20 cellular contexts compared by ENCODE assay signal in genomic region chr12:127107744-127108143, GRCh38.
DNase-seq lines count a peak whose midpoint lies in the region; ATAC-seq and TF ChIP-seq lines count a peak whose summit lies in the region.
"Had no signal": no experiment of that assay in that cellular context is flagged by ENCODE, and none has a peak within 500 bp of the region (broad histone marks: within the 10 kb centered on the region; RNA-seq: fewer than 3 reads in every experiment).

No MANE protein-coding gene starts in this region.

- WGBS in right lobe of liver (ENCODE audit: insufficient coverage, low coverage, low lambda C conversion rate, missing lambda C conversion rate), result 54% methylated on average over 3 of the region's 3 CpGs

- no peaks in the 10 kb centered on the region for H3K9me3 ChIP-seq in adipocyte (ENCODE audit: control insufficient read depth, low read length)
- no peaks in the 10 kb centered on the region for H3K9me3 ChIP-seq in neural cell (ENCODE audit: low read length)
- H3K9me3 ChIP-seq in right lobe of liver, result no peaks in the 10 kb centered on the region
- H3K9me3 ChIP-seq: adrenal gland, psoas muscle had no signal

- H3K4me2 ChIP-seq in neural cell (ENCODE audit: low read length), result no peak overlapping the region

- H2AFZ ChIP-seq in neural cell (ENCODE audit: low read depth, low read length), result no peak overlapping the region

- no peak overlapping the region for H3K4me3 Mint-ChIP-seq in CD14-positive monocyte
- H3K4me3 Mint-ChIP-seq: activated CD4-positive, alpha-beta T cell treated with anti-CD3 and anti-CD28 coated beads, Interleukin-2, amount 10 ng/mL, durations not matched to agents 7 days and 5 days had no signal

- H3F3A ChIP-seq in neural cell (ENCODE audit: insufficient read depth, low read length, poor library complexity, severe bottlenecking), result no peaks in the 10 kb centered on the region

- intact Hi-C loops in right lobe of liver (cut with DNase I) (loop anchor here in 1 of 2 donors (10.0 kb wide), 1 partner anchor 187 kb away; no protein-coding TSS in a partner anchor), CD14-positive monocyte (cut with micrococcal nuclease) (loop anchor here (1.0 to 5.0 kb wide), 2 partner anchors 186 to 190 kb away; no protein-coding TSS in a partner anchor)

- H3K27me3 Mint-ChIP-seq in CD14-positive monocyte (ENCODE audit: low read depth in 3 of 3), result peaks cover 3 to 4% (median 3%) of the 10 kb centered on the region in 3 donors
- H3K27me3 Mint-ChIP-seq: activated CD4-positive, alpha-beta T cell treated with anti-CD3 and anti-CD28 coated beads, Interleukin-2, amount 10 ng/mL, durations not matched to agents 7 days and 5 days had no signal

- no peaks in the 10 kb centered on the region for H3K27me3 ChIP-seq in adipocyte (replicated peaks; ENCODE audit: control insufficient read depth, insufficient read depth, low read length)
- H3K27me3 ChIP-seq in neural cell (ENCODE audit: insufficient read depth, low read depth, low read length), result no peaks in the 10 kb centered on the region
- no peaks in the 10 kb centered on the region for H3K27me3 ChIP-seq in right lobe of liver
- H3K27me3 ChIP-seq: adrenal gland had no signal

- H3K27ac ChIP-seq in neural cell (ENCODE audit: low read length) (peak overlapping the region; percentile 54), right lobe of liver (no peak overlapping the region)
- H3K27ac ChIP-seq: 22Rv1, adrenal gland, psoas muscle had no signal

- peak; percentile 8 for DNase-seq in DMS79 treated with DMSO at 0.1 percent for 48 hours (lab: John Stamatoyannopoulos, UW)
- no peak for DNase-seq in DMS79 (lab: John Stamatoyannopoulos, UW)
- peak; percentile 64 for DNase-seq in LoVo (ENCODE audit: low spot score)
- peak; percentile 14 for DNase-seq in adipocyte (ENCODE audit: low read depth)
- DNase-seq in right lobe of liver, result no peak
- no peak for DNase-seq in CD14-positive monocyte (ENCODE audit: low spot score)
- DNase-seq: activated CD4-positive, alpha-beta T cell treated with anti-CD3 and anti-CD28 coated beads, Interleukin-2, amount 10 ng/mL, durations not matched to agents 7 days and 5 days; activated CD8-positive, alpha-beta memory T cell treated with anti-CD3 and anti-CD28 coated beads, Interleukin-2, amount 50 U/mL, for 4 hours; adrenal gland; Calu3; caudate nucleus; erythroblast; midbrain; NCI-H1694 treated with DMSO at 0.1 percent for 48 hours; NCI-H2227 treated with DMSO at 0.1 percent for 48 hours; psoas muscle; stimulated activated CD4-positive, alpha-beta T cell treated with anti-CD3 and anti-CD28 coated beads, Interleukin-4, amount 100 ng/mL, for 4 hours had no signal

- no peak for TF ChIP-seq RAD21 in neural cell (conservative IDR thresholded peaks at IDR 0.05)

- H3K79me2 ChIP-seq in neural cell (replicated peaks; ENCODE audit: insufficient read depth, low read length), result no peaks in the 10 kb centered on the region

- no peak for ATAC-seq in right lobe of liver
- no peak for ATAC-seq in HG03565 (IDR thresholded peaks at IDR 0.05; ENCODE audit: unreplicated experiment)
- ATAC-seq: psoas muscle had no signal

- H3K36me3 Mint-ChIP-seq in CD14-positive monocyte, result no peaks in the 10 kb centered on the region

- H3K4me3 ChIP-seq in adipocyte (ENCODE audit: low read length) (no peak overlapping the region), neural cell (ENCODE audit: low read length) (no peak overlapping the region), right lobe of liver (no peak overlapping the region)
- H3K4me3 ChIP-seq: adrenal gland, psoas muscle had no signal

- H3K27ac Mint-ChIP-seq in CD14-positive monocyte, result no peak overlapping the region
- H3K27ac Mint-ChIP-seq: activated CD4-positive, alpha-beta T cell treated with anti-CD3 and anti-CD28 coated beads, Interleukin-2, amount 10 ng/mL, durations not matched to agents 7 days and 5 days had no signal

- no peaks in the 10 kb centered on the region for H3K36me3 ChIP-seq in adipocyte (ENCODE audit: control insufficient read depth, insufficient read depth, low read length, severe bottlenecking)
- H3K36me3 ChIP-seq in neural cell (ENCODE audit: insufficient read depth, low read length), result no peaks in the 10 kb centered on the region
- H3K36me3 ChIP-seq in right lobe of liver, result no peaks in the 10 kb centered on the region
- H3K36me3 ChIP-seq: adrenal gland had no signal

- no peaks in the 10 kb centered on the region for H4K20me1 ChIP-seq in neural cell (ENCODE audit: insufficient read depth)

- no peak for TF ChIP-seq EP300 in neural cell (conservative IDR thresholded peaks at IDR 0.05; ENCODE audit: poor library complexity, severe bottlenecking)

- no peak for TF ChIP-seq CTCF in neural cell (IDR thresholded peaks at IDR 0.05; ENCODE audit: poor library complexity, severe bottlenecking)
- TF ChIP-seq CTCF in right lobe of liver (IDR thresholded peaks at IDR 0.05), result no peak
- TF ChIP-seq CTCF in CD14-positive monocyte (IDR thresholded peaks at IDR 0.05), result no peak

- H3K9me2 ChIP-seq in neural cell (ENCODE audit: insufficient read depth, low read length), result no peaks in the 10 kb centered on the region

- peaks cover 0 to 2% (median 0%) of the 10 kb centered on the region in 7 donors for H3K9me3 Mint-ChIP-seq in CD14-positive monocyte
- H3K9me3 Mint-ChIP-seq: activated CD4-positive, alpha-beta T cell treated with anti-CD3 and anti-CD28 coated beads, Interleukin-2, amount 10 ng/mL, durations not matched to agents 7 days and 5 days had no signal

- H3K4me1 ChIP-seq in adipocyte (ENCODE audit: control insufficient read depth, insufficient read depth, low read length), result no peaks in the 10 kb centered on the region
- H3K4me1 ChIP-seq in right lobe of liver, result no peaks in the 10 kb centered on the region
- H3K4me1 ChIP-seq: adrenal gland, psoas muscle had no signal

- no peak overlapping the region for H3K9ac ChIP-seq in adipocyte (ENCODE audit: low read length)
- peak overlapping the region; percentile 21 for H3K9ac ChIP-seq in neural cell (ENCODE audit: low read length)

- TF ChIP-seq POLR2A in right lobe of liver (IDR thresholded peaks at IDR 0.05), result no peak

- H3K4me1 Mint-ChIP-seq in CD14-positive monocyte, result no peaks in the 10 kb centered on the region
- H3K4me1 Mint-ChIP-seq: activated CD4-positive, alpha-beta T cell treated with anti-CD3 and anti-CD28 coated beads, Interleukin-2, amount 10 ng/mL, durations not matched to agents 7 days and 5 days had no signal

TF ChIP-seq in neural cell, 6 proteins besides CTCF, POLR2A, EP300 and RAD21:
- TF ChIP-seq MXI1 (conservative IDR thresholded peaks at IDR 0.05; ENCODE audit: poor library complexity, severe bottlenecking) (no peak), POLR2AphosphoS5 (IDR thresholded peaks at IDR 0.05) (no peak), EZH2 (IDR thresholded peaks at IDR 0.05; ENCODE audit: borderline replicate concordance, insufficient read depth, low read length, poor library complexity, severe bottlenecking) (no peak), REST (IDR thresholded peaks at IDR 0.05; ENCODE audit: borderline replicate concordance) (no peak), SMC3 (conservative IDR thresholded peaks at IDR 0.05; ENCODE audit: poor library complexity) (no peak), TAF1 (IDR thresholded peaks at IDR 0.05; ENCODE audit: low read depth) (no peak)
TF ChIP-seq in neural cell: peak in this region for 0.

Comparison
In these comparisons a context has a peak if more than half of its experiments do, and no peak if none do; other contexts are left out.
1. DNase-seq: peak in DMS79 treated with DMSO at 0.1 percent for 48 hours (single experiment), LoVo (single experiment) and adipocyte (single experiment); none in DMS79 (single experiment), right lobe of liver (0 of 3) and CD14-positive monocyte (single experiment).